8 cellular contexts compared by ENCODE assay signal in genomic region chr6:14655990-14656640, GRCh38.
DNase-seq lines count a peak whose midpoint lies in the region; ATAC-seq and FAIRE-seq lines count a peak whose summit lies in the region.

No MANE protein-coding gene starts in this region.

- in situ Hi-C loops in GM23248 (cut with MboI), result no loop called here

- H3K9me2 ChIP-seq in GM23248 (ENCODE audit: insufficient read depth), result no peaks in the 10 kb centered on the region

- H3K36me3 Mint-ChIP-seq in CD4-positive, CD25-positive, alpha-beta regulatory T cell, result no peaks in the 10 kb centered on the region

- peak in 1 of 2 donors; percentile 32 for ATAC-seq in CD4-positive, CD25-positive, alpha-beta regulatory T cell (ENCODE audit: low read depth in 2 of 2)
- no peak for ATAC-seq in HG02938 (IDR thresholded peaks at IDR 0.05; ENCODE audit: unreplicated experiment)

- peaks cover 0 to 1% of the 10 kb centered on the region in 2 experiments for H3K9me3 ChIP-seq in CD4-positive, CD25-positive, alpha-beta regulatory T cell (ENCODE audit: control insufficient read depth in 2 of 2, low read length in 2 of 2)
- no peaks in the 10 kb centered on the region for H3K9me3 ChIP-seq in GM23248 (ENCODE audit: low read depth)

- H2AFZ ChIP-seq in GM23248, result no peak overlapping the region

- peak overlapping the region; percentile 11 to 74 (median 23) for H3K27ac Mint-ChIP-seq in CD4-positive, CD25-positive, alpha-beta regulatory T cell

- no peaks in the 10 kb centered on the region for H3K79me2 ChIP-seq in GM23248 (ENCODE audit: insufficient read depth)

- no peak overlapping the region for H3K4me3 Mint-ChIP-seq in CD4-positive, CD25-positive, alpha-beta regulatory T cell

- no peak overlapping the region for H3K9ac ChIP-seq in GM23248

- peaks cover 0 to 3% (median 0%) of the 10 kb centered on the region in 7 donors for H3K9me3 Mint-ChIP-seq in CD4-positive, CD25-positive, alpha-beta regulatory T cell

- peaks cover 3 to 19% (median 15%) of the 10 kb centered on the region in 4 donors for H3K4me1 Mint-ChIP-seq in CD4-positive, CD25-positive, alpha-beta regulatory T cell

- H3K4me3 ChIP-seq in CD4-positive, CD25-positive, alpha-beta regulatory T cell (ENCODE audit: low read depth, low read length), result peak overlapping the region; percentile 22
- no peak overlapping the region for H3K4me3 ChIP-seq in GM23248

- peaks cover 3% of the 10 kb centered on the region for H3K27me3 ChIP-seq in CD4-positive, CD25-positive, alpha-beta regulatory T cell (ENCODE audit: control insufficient read depth, insufficient read depth, low read length)
- no peaks in the 10 kb centered on the region for H3K27me3 ChIP-seq in GM23248 (replicated peaks; ENCODE audit: insufficient read depth)

- H3K4me2 ChIP-seq in GM23248 (ENCODE audit: unreplicated experiment), result no peak overlapping the region

- peaks cover 13% of the 10 kb centered on the region for H3K4me1 ChIP-seq in CD4-positive, CD25-positive, alpha-beta regulatory T cell (ENCODE audit: control insufficient read depth, insufficient read depth, low read length, poor library complexity, severe bottlenecking)
- no peaks in the 10 kb centered on the region for H3K4me1 ChIP-seq in GM23248 (ENCODE audit: insufficient read depth)

- no peaks in the 10 kb centered on the region for H4K20me1 ChIP-seq in GM23248 (ENCODE audit: insufficient read depth)

- FAIRE-seq in GM19239 (lab: Jason Lieb, UNC), result peak; percentile 83

- H3F3A ChIP-seq in GM23248 (ENCODE audit: insufficient read depth), result no peaks in the 10 kb centered on the region

- peak in 1 of 3 donors; percentile 16 for DNase-seq in CD4-positive, CD25-positive, alpha-beta regulatory T cell
- DNase-seq in GM19239 (ENCODE audit: insufficient read length, low spot score) (no peak), SIG-M5 treated with dmso at 0.1 percent for 504 hours (lab: John Stamatoyannopoulos, UW; ENCODE audit: unreplicated experiment) (peak; percentile 44), medulla oblongata (ENCODE audit: extremely low spot score) (peak; percentile 38), COLO829 (ENCODE audit: low spot score) (no peak), superior temporal gyrus (ENCODE audit: extremely low spot score) (no peak), GM23248 (no peak)

- no peaks in the 10 kb centered on the region for H3K36me3 ChIP-seq in CD4-positive, CD25-positive, alpha-beta regulatory T cell (ENCODE audit: control insufficient read depth, insufficient read depth, low read length)
- no peaks in the 10 kb centered on the region for H3K36me3 ChIP-seq in GM23248 (ENCODE audit: low read depth)

- no peak overlapping the region for H3K27ac ChIP-seq in CD4-positive, CD25-positive, alpha-beta regulatory T cell (ENCODE audit: insufficient read depth, low read length, poor library complexity, severe bottlenecking)
- no peak overlapping the region for H3K27ac ChIP-seq in GM23248

- WGBS in GM23248 (ENCODE audit: low coverage in 1 of 2, low lambda C conversion rate in 2 of 2, missing lambda C conversion rate in 2 of 2), 2 experiments, result 55 to 62% methylated on average over 5 of the region's 5 CpGs

- peaks cover 6% of the 10 kb centered on the region for H3K27me3 Mint-ChIP-seq in CD4-positive, CD25-positive, alpha-beta regulatory T cell

Comparison
In these comparisons a context has a peak if more than half of its experiments do, and no peak if none do; other contexts are left out.
1. DNase-seq: peak in SIG-M5 treated with dmso at 0.1 percent for 504 hours (single experiment) and medulla oblongata (single experiment); none in GM19239 (single experiment), COLO829 (single experiment), superior temporal gyrus (single experiment) and GM23248 (single experiment).